1 cellular context compared by ENCODE assay signal in the genomic region with DNA sequence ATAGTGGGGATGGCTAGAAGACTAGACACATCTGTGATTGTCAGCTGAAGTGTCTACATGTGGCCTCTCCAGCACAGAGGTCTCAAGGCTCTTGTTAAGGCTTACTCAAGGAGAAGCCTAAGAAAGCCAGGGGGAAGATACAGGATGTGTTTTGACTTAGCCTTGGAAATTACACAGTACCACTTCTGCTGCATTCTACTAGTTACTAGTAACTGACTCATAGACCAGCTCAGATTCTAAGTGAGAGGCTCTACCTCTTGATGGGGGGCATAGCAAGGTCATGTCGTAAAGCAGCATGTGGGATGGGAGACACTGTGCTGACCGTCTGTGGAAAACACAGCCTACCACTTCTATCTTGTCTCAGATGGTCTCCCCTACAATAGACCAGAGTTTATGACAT.
TF ChIP-seq lines count a peak whose summit lies in the region.

No MANE protein-coding gene starts in this region.

TF ChIP-seq in HCT116, 20 proteins besides CTCF, POLR2A, EP300 and RAD21 (continued from another document):
- TF ChIP-seq, protein P1, sequence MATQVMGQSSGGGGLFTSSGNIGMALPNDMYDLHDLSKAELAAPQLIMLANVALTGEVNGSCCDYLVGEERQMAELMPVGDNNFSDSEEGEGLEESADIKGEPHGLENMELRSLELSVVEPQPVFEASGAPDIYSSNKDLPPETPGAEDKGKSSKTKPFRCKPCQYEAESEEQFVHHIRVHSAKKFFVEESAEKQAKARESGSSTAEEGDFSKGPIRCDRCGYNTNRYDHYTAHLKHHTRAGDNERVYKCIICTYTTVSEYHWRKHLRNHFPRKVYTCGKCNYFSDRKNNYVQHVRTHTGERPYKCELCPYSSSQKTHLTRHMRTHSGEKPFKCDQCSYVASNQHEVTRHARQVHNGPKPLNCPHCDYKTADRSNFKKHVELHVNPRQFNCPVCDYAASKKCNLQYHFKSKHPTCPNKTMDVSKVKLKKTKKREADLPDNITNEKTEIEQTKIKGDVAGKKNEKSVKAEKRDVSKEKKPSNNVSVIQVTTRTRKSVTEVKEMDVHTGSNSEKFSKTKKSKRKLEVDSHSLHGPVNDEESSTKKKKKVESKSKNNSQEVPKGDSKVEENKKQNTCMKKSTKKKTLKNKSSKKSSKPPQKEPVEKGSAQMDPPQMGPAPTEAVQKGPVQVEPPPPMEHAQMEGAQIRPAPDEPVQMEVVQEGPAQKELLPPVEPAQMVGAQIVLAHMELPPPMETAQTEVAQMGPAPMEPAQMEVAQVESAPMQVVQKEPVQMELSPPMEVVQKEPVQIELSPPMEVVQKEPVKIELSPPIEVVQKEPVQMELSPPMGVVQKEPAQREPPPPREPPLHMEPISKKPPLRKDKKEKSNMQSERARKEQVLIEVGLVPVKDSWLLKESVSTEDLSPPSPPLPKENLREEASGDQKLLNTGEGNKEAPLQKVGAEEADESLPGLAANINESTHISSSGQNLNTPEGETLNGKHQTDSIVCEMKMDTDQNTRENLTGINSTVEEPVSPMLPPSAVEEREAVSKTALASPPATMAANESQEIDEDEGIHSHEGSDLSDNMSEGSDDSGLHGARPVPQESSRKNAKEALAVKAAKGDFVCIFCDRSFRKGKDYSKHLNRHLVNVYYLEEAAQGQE (IDR thresholded peaks at IDR 0.05; ENCODE audit: low read depth) = no peak
- no peak for TF ChIP-seq ZFX (IDR thresholded peaks at IDR 0.05)
